In genomic region chr21:14493731-14494130, GRCh38 we compare ENCODE assay signal across 19 cellular contexts. TPM values are rescaled to one million over a fixed set of nuclear protein-coding genes. Genes with fewer than 3 reads are reported as not detected.
A peak's percentile ranks its signal among the peaks of the same experiment; 100 is the strongest.
DNase-seq lines count a peak whose midpoint lies in the region; ATAC-seq and FAIRE-seq lines count a peak whose summit lies in the region.
"Had no signal": no experiment of that assay in that cellular context is flagged by ENCODE, and none has a peak within 500 bp of the region (broad histone marks: within the 10 kb centered on the region; RNA-seq: fewer than 3 reads in every experiment).

No MANE protein-coding gene starts in this region.

- H3K4me3 Mint-ChIP-seq in activated naive CD4-positive, alpha-beta T cell treated with anti-CD3 and anti-CD28 coated beads, Interleukin-2, amount 50 U/mL, for 24 hours = no peak overlapping the region
- no peak overlapping the region for H3K4me3 Mint-ChIP-seq in T-helper 17 cell
- H3K4me3 Mint-ChIP-seq in effector memory CD8-positive, alpha-beta T cell = peak overlapping the region in 1 of 2 donors; percentile 2

- H3K9me3 ChIP-seq in T-helper 17 cell (ENCODE audit: control insufficient read depth, low read length, poor library complexity, severe bottlenecking) (no peaks in the 10 kb centered on the region), small intestine (ENCODE audit: control insufficient read depth, low read depth) (no peaks in the 10 kb centered on the region)

- H3K36me3 ChIP-seq in small intestine (ENCODE audit: control insufficient read depth in 2 of 2, insufficient read depth in 2 of 2, low read length in 2 of 2) = no peaks in the 10 kb centered on the region

- H3K27ac ChIP-seq in small intestine (ENCODE audit: low read depth in 1 of 2, low read length in 1 of 2) = no peak overlapping the region
- H3K27ac ChIP-seq: BLaER1 treated with 17β-estradiol and CSF1 and Interleukin-3, amounts not matched to agents 10 nM and 100 nM had no signal

- peaks cover 39% of the 10 kb centered on the region for H3K36me3 Mint-ChIP-seq in activated naive CD4-positive, alpha-beta T cell treated with anti-CD3 and anti-CD28 coated beads, Interleukin-2, amount 50 U/mL, for 24 hours
- H3K36me3 Mint-ChIP-seq in T-helper 17 cell (ENCODE audit: low read depth) = peaks cover 9% of the 10 kb centered on the region
- H3K36me3 Mint-ChIP-seq in effector memory CD8-positive, alpha-beta T cell (ENCODE audit: insufficient read depth) = peaks cover 51% of the 10 kb centered on the region

- H3K9me3 Mint-ChIP-seq in activated naive CD4-positive, alpha-beta T cell treated with anti-CD3 and anti-CD28 coated beads, Interleukin-2, amount 50 U/mL, for 24 hours = no peaks in the 10 kb centered on the region
- H3K9me3 Mint-ChIP-seq in effector memory CD8-positive, alpha-beta T cell = no peaks in the 10 kb centered on the region

- no peaks in the 10 kb centered on the region for H3K4me1 ChIP-seq in small intestine (ENCODE audit: control insufficient read depth in 2 of 2, insufficient read depth in 1 of 2, low read depth in 1 of 2, low read length in 1 of 2)

- FAIRE-seq in small intestine (lab: Jason Lieb, UNC) = no peak
- FAIRE-seq: H54 had no signal

- peak overlapping the region; percentile 84 for H3K27ac Mint-ChIP-seq in activated naive CD4-positive, alpha-beta T cell treated with anti-CD3 and anti-CD28 coated beads, Interleukin-2, amount 50 U/mL, for 24 hours
- peak overlapping the region; percentile 41 for H3K27ac Mint-ChIP-seq in T-helper 17 cell
- peak overlapping the region; percentile 70 to 79 for H3K27ac Mint-ChIP-seq in effector memory CD8-positive, alpha-beta T cell

- no peak for ATAC-seq in T-helper 17 cell
- ATAC-seq in effector memory CD8-positive, alpha-beta T cell (replicated peaks) = no peak
- ATAC-seq: PC-3 had no signal

- no peak for DNase-seq in activated naive CD4-positive, alpha-beta T cell (lab: John Stamatoyannopoulos, UW)
- DNase-seq in T-helper 17 cell (no peak), SW 1271 (lab: John Stamatoyannopoulos, UW) (no peak), small intestine (no peak), AG20443 (ENCODE audit: low spot score) (no peak)
- no peak for DNase-seq in effector memory CD8-positive, alpha-beta T cell
- DNase-seq: DMS79, KBM-7, NCI-H1105, NCI-H2107, NCI-H510A treated with DMSO at 0.1 percent for 48 hours, NCI-H774, PC-3, RPMI8226, SHP77 treated with DMSO at 0.1 percent for 48 hours had no signal

- 41 to 59% (median 59%) methylated on average over 2 of the region's 2 CpGs for WGBS in small intestine, 3 donors

- H3K27me3 ChIP-seq in small intestine (ENCODE audit: control insufficient read depth in 2 of 2, insufficient read depth in 2 of 2, low read length in 2 of 2) = no peaks in the 10 kb centered on the region
- H3K27me3 ChIP-seq: BLaER1 treated with 17β-estradiol and CSF1 and Interleukin-3, amounts not matched to agents 10 nM and 100 nM had no signal

- no peak overlapping the region for H3K4me3 ChIP-seq in small intestine (ENCODE audit: low read depth in 1 of 2, low read length in 2 of 2)
- H3K4me3 ChIP-seq: BLaER1 treated with 17β-estradiol and CSF1 and Interleukin-3, amounts not matched to agents 10 nM and 100 nM had no signal

- peaks cover 9% of the 10 kb centered on the region for H3K4me1 Mint-ChIP-seq in activated naive CD4-positive, alpha-beta T cell treated with anti-CD3 and anti-CD28 coated beads, Interleukin-2, amount 50 U/mL, for 24 hours
- H3K4me1 Mint-ChIP-seq in T-helper 17 cell = peaks cover 5% of the 10 kb centered on the region
- H3K4me1 Mint-ChIP-seq in effector memory CD8-positive, alpha-beta T cell (ENCODE audit: low read depth in 2 of 2) = peaks cover 1 to 17% of the 10 kb centered on the region in 2 donors

- no peaks in the 10 kb centered on the region for H3K27me3 Mint-ChIP-seq in activated naive CD4-positive, alpha-beta T cell treated with anti-CD3 and anti-CD28 coated beads, Interleukin-2, amount 50 U/mL, for 24 hours
- H3K27me3 Mint-ChIP-seq in T-helper 17 cell = no peaks in the 10 kb centered on the region
- H3K27me3 Mint-ChIP-seq in effector memory CD8-positive, alpha-beta T cell = no peaks in the 10 kb centered on the region

RNA-seq across cellular contexts. Expression of gene SAMSN1, which starts 52.4 kb away (rescaled TPM):
- total RNA-seq in T-helper 17 cell = 10 to 100 TPM; 33.7 to 64.9 TPM
- polyA plus RNA-seq in small intestine = 10 to 100 TPM in 1 of 3 donors, 1 to 10 TPM in 2; 3.1 to 11.9 (median 7.0) TPM
- total RNA-seq: A673, PC-3 had no signal
